ENCODE assay signal across 1 cellular context in genomic region chr22:21567456-21568206, GRCh38.
TF ChIP-seq lines count a peak whose summit lies in the region.

UBE2L3 (plus strand) TSS chr22:21567714; CDS start chr22:21567745, 31 bp downstream.

TF ChIP-seq in K562, 482 proteins besides CTCF, POLR2A, EP300 and RAD21 (continued from another document and continues in another):
- TF ChIP-seq CHD7 (IDR thresholded peaks at IDR 0.05; ENCODE audit: low read depth, low read length) (peak; percentile 41), CTBP1 (IDR thresholded peaks at IDR 0.05; ENCODE audit: borderline replicate concordance) (no peak), ZNF274 (IDR thresholded peaks at IDR 0.05; ENCODE audit: borderline replicate concordance, low read depth, low read length) (no peak), L3MBTL2 (IDR thresholded peaks at IDR 0.05) (no peak), SAFB2 (IDR thresholded peaks at IDR 0.05; ENCODE audit: borderline replicate concordance, low read depth, low read length, severe bottlenecking) (no peak), RREB1 (CRISPR knock-in tag; IDR thresholded peaks at IDR 0.05) (peak; percentile 96), NR0B1 (IDR thresholded peaks at IDR 0.05; ENCODE audit: partially characterized antibody) (no peak), ZBTB5 (IDR thresholded peaks at IDR 0.05) (no peak), ZNF239 (CRISPR knock-in tag; IDR thresholded peaks at IDR 0.05) (peak; percentile 75), RFX1 (IDR thresholded peaks at IDR 0.05) (no peak), E2F8 (IDR thresholded peaks at IDR 0.05; ENCODE audit: low read depth, partially characterized antibody) (no peak), SIN3B (IDR thresholded peaks at IDR 0.05; ENCODE audit: low read depth) (no peak), RNF2 (IDR thresholded peaks at IDR 0.05) (no peak), ARID2 (IDR thresholded peaks at IDR 0.05) (no peak), SAP30 (IDR thresholded peaks at IDR 0.05; ENCODE audit: borderline replicate concordance, insufficient read depth, low read depth, low read length, poor library complexity, severe bottlenecking) (peak; percentile 98), NFATC3 (IDR thresholded peaks at IDR 0.05) (no peak), ZNF184 (CRISPR knock-in tag; IDR thresholded peaks at IDR 0.05) (no peak), TAF7 (tag; IDR thresholded peaks at IDR 0.05) (no peak), ZBTB9 (CRISPR knock-in tag; IDR thresholded peaks at IDR 0.05) (peak; percentile 96), SP2 (IDR thresholded peaks at IDR 0.05; ENCODE audit: extremely low read depth, low read depth, low read length, poor library complexity, severe bottlenecking) (no peak), CBFA2T3 (IDR thresholded peaks at IDR 0.05) (no peak), CREB5 (CRISPR knock-in tag; IDR thresholded peaks at IDR 0.05) (no peak), ELK1 (CRISPR knock-in tag; IDR thresholded peaks at IDR 0.05) (no peak), KLF6 (CRISPR knock-in tag; IDR thresholded peaks at IDR 0.05; ENCODE audit: borderline replicate concordance) (peak; percentile 95), HEY1 (CRISPR knock-in tag; IDR thresholded peaks at IDR 0.05; ENCODE audit: borderline replicate concordance) (no peak), ZSCAN29 (IDR thresholded peaks at IDR 0.05) (no peak)
